Comparison of ENCODE assay signal across 22 cellular contexts in the genomic region with DNA sequence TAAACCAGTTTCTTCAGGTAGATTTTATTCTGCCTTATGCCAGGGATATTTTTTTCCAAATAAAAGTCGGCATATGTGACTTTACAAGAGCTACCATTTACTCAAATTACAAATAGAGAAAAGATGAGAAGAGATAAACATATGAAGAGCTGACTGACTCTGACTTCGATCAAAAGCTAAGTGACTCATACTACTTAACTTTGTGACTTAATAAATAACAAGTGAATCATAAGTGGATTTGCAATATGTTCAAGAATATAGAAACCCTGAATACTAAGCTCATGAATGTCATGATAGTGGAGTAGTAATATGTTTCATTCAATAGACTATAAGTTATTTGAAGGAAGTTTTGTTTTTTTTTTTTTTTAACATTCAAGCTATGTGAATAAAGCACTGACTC.
DNase-seq lines count a peak whose midpoint lies in the region; ATAC-seq and TF ChIP-seq lines count a peak whose summit lies in the region.
"Had no signal": no experiment of that assay in that cellular context is flagged by ENCODE, and none has a peak within 500 bp of the region (broad histone marks: within the 10 kb centered on the region; RNA-seq: fewer than 3 reads in every experiment).

No MANE protein-coding gene starts in this region.

- H3K27ac Mint-ChIP-seq in HFFc6 = no peak overlapping the region
- H3K27ac Mint-ChIP-seq in activated naive CD8-positive, alpha-beta T cell treated with anti-CD3 and anti-CD28 coated beads for 36 hours = no peak overlapping the region
- H3K27ac Mint-ChIP-seq: CD8-positive, alpha-beta memory T cell had no signal

- no peaks in the 10 kb centered on the region for H3K9me3 Mint-ChIP-seq in HFFc6
- H3K9me3 Mint-ChIP-seq in activated naive CD8-positive, alpha-beta T cell treated with anti-CD3 and anti-CD28 coated beads for 36 hours = no peaks in the 10 kb centered on the region

- DNase-seq in HFFc6 (peak; percentile 28), amniotic epithelial cell (ENCODE audit: low read depth) (peak; percentile 46), fibroblast of the conjunctiva (ENCODE audit: low read depth) (peak; percentile 53), NCI-H1417 (lab: John Stamatoyannopoulos, UW) (no peak), mucosa of descending colon (no peak)
- DNase-seq in activated naive CD8-positive, alpha-beta T cell treated with anti-CD3 and anti-CD28 coated beads for 36 hours = no peak
- DNase-seq: activated CD4-positive, alpha-beta T cell treated with anti-CD3 and anti-CD28 coated beads for 4 hours; activated effector memory CD4-positive, alpha-beta T cell treated with anti-CD3 and anti-CD28 coated beads, Interleukin-2, amount 50 U/mL, for 16 hours; amniotic stem cell; CD8-positive, alpha-beta memory T cell; effector CD8-positive, alpha-beta T cell; left lung; NCI-H1105; NCI-H2171; NCI-H69; nucleus accumbens; OCI-M1; right cardiac atrium; stimulated activated naive CD4-positive, alpha-beta T cell treated with Interleukin-2 at 50 U/mL for 16 hours; transverse colon had no signal

- H3K4me1 Mint-ChIP-seq in HFFc6 (ENCODE audit: low read depth) = peaks cover 34% of the 10 kb centered on the region
- H3K4me1 Mint-ChIP-seq in activated naive CD8-positive, alpha-beta T cell treated with anti-CD3 and anti-CD28 coated beads for 36 hours = no peaks in the 10 kb centered on the region
- H3K4me1 Mint-ChIP-seq: CD8-positive, alpha-beta memory T cell had no signal

- H3K4me3 Mint-ChIP-seq in HFFc6 = no peak overlapping the region
- H3K4me3 Mint-ChIP-seq in activated naive CD8-positive, alpha-beta T cell treated with anti-CD3 and anti-CD28 coated beads for 36 hours = no peak overlapping the region
- H3K4me3 Mint-ChIP-seq: CD8-positive, alpha-beta memory T cell had no signal

- H3K27ac ChIP-seq in ACC112 (ENCODE audit: low read depth, low read length) = peak overlapping the region; percentile 5; the same call in 1 of the 2 replicates
- H3K27ac ChIP-seq: left lung, transverse colon had no signal

- H2AFZ ChIP-seq in ACC112 (ENCODE audit: low read length, unreplicated experiment) = no peak overlapping the region

- H3K4me3 ChIP-seq in ACC112 (ENCODE audit: low read depth, low read length) (no peak overlapping the region), mucosa of descending colon (no peak overlapping the region)
- H3K4me3 ChIP-seq: left lung, transverse colon had no signal

- no peaks in the 10 kb centered on the region for H3K27me3 ChIP-seq in ACC112 (ENCODE audit: insufficient read depth, low read length)
- H3K27me3 ChIP-seq: left lung, transverse colon had no signal

- H3K27me3 Mint-ChIP-seq in HFFc6 (ENCODE audit: insufficient read depth) = no peaks in the 10 kb centered on the region
- no peaks in the 10 kb centered on the region for H3K27me3 Mint-ChIP-seq in activated naive CD8-positive, alpha-beta T cell treated with anti-CD3 and anti-CD28 coated beads for 36 hours
- H3K27me3 Mint-ChIP-seq: CD8-positive, alpha-beta memory T cell had no signal

- H3K79me2 ChIP-seq in ACC112 (ENCODE audit: control insufficient read depth, insufficient read depth, low read length, unreplicated experiment) = no peaks in the 10 kb centered on the region

- H3K36me3 ChIP-seq in ACC112 (ENCODE audit: insufficient read depth, low read length) = no peaks in the 10 kb centered on the region
- no peaks in the 10 kb centered on the region for H3K36me3 ChIP-seq in mucosa of descending colon (ENCODE audit: low read depth)
- H3K36me3 ChIP-seq: left lung, transverse colon had no signal

- intact Hi-C loops in mucosa of descending colon (cut with DNase I, micrococcal nuclease) = no loop called here

- ATAC-seq in mucosa of descending colon = no peak
- ATAC-seq in HG03025 (IDR thresholded peaks at IDR 0.05; ENCODE audit: low FRiP score, unreplicated experiment) = no peak
- ATAC-seq: left lung, right cardiac atrium had no signal

- H3K36me3 Mint-ChIP-seq in HFFc6 (ENCODE audit: low read depth) = no peaks in the 10 kb centered on the region
- no peaks in the 10 kb centered on the region for H3K36me3 Mint-ChIP-seq in activated naive CD8-positive, alpha-beta T cell treated with anti-CD3 and anti-CD28 coated beads for 36 hours
- H3K36me3 Mint-ChIP-seq: CD8-positive, alpha-beta memory T cell had no signal

- H3K9me3 ChIP-seq in mucosa of descending colon = no peaks in the 10 kb centered on the region
- H3K9me3 ChIP-seq: left lung, transverse colon had no signal

- TF ChIP-seq CTCF in HFFc6 (IDR thresholded peaks at IDR 0.05) (no peak), mucosa of descending colon (IDR thresholded peaks at IDR 0.05) (no peak)

- peaks cover 17% of the 10 kb centered on the region for H3K4me1 ChIP-seq in ACC112 (ENCODE audit: control insufficient read depth, insufficient read depth, low read length, unreplicated experiment)
- no peaks in the 10 kb centered on the region for H3K4me1 ChIP-seq in mucosa of descending colon (ENCODE audit: low read depth)
- H3K4me1 ChIP-seq: left lung, transverse colon had no signal

Comparison
In these comparisons a context has a peak if more than half of its experiments do, and no peak if none do; other contexts are left out.
1. DNase-seq: peak in HFFc6 (single experiment), amniotic epithelial cell (single experiment) and fibroblast of the conjunctiva (single experiment); none in NCI-H1417 (0 of 3), mucosa of descending colon (0 of 3) and activated naive CD8-positive, alpha-beta T cell treated with anti-CD3 and anti-CD28 coated beads for 36 hours (single experiment).